ENCODE assay signal across 8 cellular contexts in genomic region chr13:48233097-48233885, GRCh38. TPM values are rescaled to one million over a fixed set of nuclear protein-coding genes. Genes with fewer than 3 reads are reported as not detected.
DNase-seq lines count a peak whose midpoint lies in the region; ATAC-seq and TF ChIP-seq lines count a peak whose summit lies in the region.

ITM2B (plus strand) TSS chr13:48233206; CDS start chr13:48233361, 155 bp downstream.

- peak; percentile 38 to 96 (median 90) for TF ChIP-seq POLR2A in upper lobe of left lung (IDR thresholded peaks at IDR 0.05)

- DNase-seq in DND-41 (peak; percentile 80), KBM-7 (peak; percentile 80), SKM-1 (lab: John Stamatoyannopoulos, UW; ENCODE audit: unreplicated experiment) (peak; percentile 25), Right ventricle myocardium superior (peak; percentile 90), upper lobe of left lung (peak; percentile 85 to 94)
- DNase-seq in activated naive CD8-positive, alpha-beta T cell treated with anti-CD3 and anti-CD28 coated beads, Interleukin-2, amount 10 ng/mL, durations not matched to agents 7 days and 5 days: peak; percentile 81

- H2AFZ ChIP-seq in DND-41 (ENCODE audit: low read depth, low read length) (peak within 1 kb of the TSS; percentile 81), parathyroid adenoma (peak within 1 kb of the TSS; percentile 91)

- in situ Hi-C loops in KBM-7 (cut with MboI; ENCODE audit: low pct_unique_long_range_greater_than_20kb, low sequenced_read_pairs): no loop called here

- TF ChIP-seq EP300 in upper lobe of left lung (IDR thresholded peaks at IDR 0.05): no peak

- TF ChIP-seq CTCF in DND-41 (IDR thresholded peaks at IDR 0.05; ENCODE audit: borderline replicate concordance, extremely low read depth, low read length, poor library complexity, severe bottlenecking): peak; percentile 75
- no peak for TF ChIP-seq CTCF in parathyroid adenoma (IDR thresholded peaks at IDR 0.05)
- peak in 4 of 6 experiments; percentile 46 to 70 (median 65) for TF ChIP-seq CTCF in upper lobe of left lung (IDR thresholded peaks at IDR 0.05)

- H3K4me3 ChIP-seq in DND-41 (ENCODE audit: low read depth in 1 of 2, low read length in 2 of 2) (peak within 1 kb of the TSS; percentile 70 to 85), parathyroid adenoma (ENCODE audit: low read depth, low read length) (peak within 1 kb of the TSS; percentile 94), upper lobe of left lung (peak within 1 kb of the TSS; percentile 42 to 95 (median 91))

- H3K27ac Mint-ChIP-seq in activated naive CD8-positive, alpha-beta T cell treated with anti-CD3 and anti-CD28 coated beads, Interleukin-2, amount 10 ng/mL, durations not matched to agents 7 days and 5 days: peak within 1 kb of the TSS; percentile 90

- peaks cover 16% of the 10 kb centered on the region for H4K20me1 ChIP-seq in DND-41 (ENCODE audit: insufficient read depth, low read length)

- H3K4me1 Mint-ChIP-seq in activated naive CD8-positive, alpha-beta T cell treated with anti-CD3 and anti-CD28 coated beads, Interleukin-2, amount 10 ng/mL, durations not matched to agents 7 days and 5 days: peaks cover 44% of the 10 kb centered on the region

- no peaks in the 10 kb centered on the region for H3K9me3 ChIP-seq in DND-41 (ENCODE audit: insufficient read depth, low read length, severe bottlenecking)
- H3K9me3 ChIP-seq in parathyroid adenoma (ENCODE audit: control insufficient read depth, low read length): no peaks in the 10 kb centered on the region
- no peaks in the 10 kb centered on the region for H3K9me3 ChIP-seq in upper lobe of left lung

- H3K27ac ChIP-seq in DND-41 (ENCODE audit: low read length) (peak within 1 kb of the TSS; percentile 92), parathyroid adenoma (peak within 1 kb of the TSS; percentile 94), upper lobe of left lung (peak within 1 kb of the TSS; percentile 98 to 100 (median 100))

- 0% methylated on average over 10 to 41 of the region's 87 CpGs for WGBS in upper lobe of left lung, 2 donors

- H3K9ac ChIP-seq in DND-41 (ENCODE audit: low read depth, low read length): peak within 1 kb of the TSS; percentile 99
- peak within 1 kb of the TSS; percentile 97 for H3K9ac ChIP-seq in parathyroid adenoma

- peaks cover 57% of the 10 kb centered on the region for H3K79me2 ChIP-seq in DND-41 (ENCODE audit: insufficient read depth, low read length)
- H3K79me2 ChIP-seq in parathyroid adenoma: no peaks in the 10 kb centered on the region

- peak within 1 kb of the TSS; percentile 90 for H3K4me3 Mint-ChIP-seq in activated naive CD8-positive, alpha-beta T cell treated with anti-CD3 and anti-CD28 coated beads, Interleukin-2, amount 10 ng/mL, durations not matched to agents 7 days and 5 days

- peak within 1 kb of the TSS; percentile 93 for H3K4me2 ChIP-seq in DND-41 (ENCODE audit: insufficient read depth, low read length)
- H3K4me2 ChIP-seq in parathyroid adenoma (ENCODE audit: low read length): peak within 1 kb of the TSS; percentile 86

- H3K9me3 Mint-ChIP-seq in activated naive CD8-positive, alpha-beta T cell treated with anti-CD3 and anti-CD28 coated beads, Interleukin-2, amount 10 ng/mL, durations not matched to agents 7 days and 5 days: no peaks in the 10 kb centered on the region

- ATAC-seq in DND-41 (ENCODE audit: insufficient read depth, low read depth) (peak; percentile 86), GM21528 (IDR thresholded peaks at IDR 0.05; ENCODE audit: low FRiP score, unreplicated experiment) (peak; percentile 68), Right ventricle myocardium superior (ENCODE audit: poor library complexity) (peak; percentile 89), upper lobe of left lung (ENCODE audit: low FRiP score in 2 of 2) (peak; percentile 89 to 95)
- ATAC-seq in activated naive CD8-positive, alpha-beta T cell treated with anti-CD3 and anti-CD28 coated beads, Interleukin-2, amount 10 ng/mL, durations not matched to agents 7 days and 5 days (ENCODE audit: low read depth): peak; percentile 74

- peaks cover 26% of the 10 kb centered on the region for H3K36me3 ChIP-seq in DND-41 (ENCODE audit: insufficient read depth, low read length)
- H3K36me3 ChIP-seq in parathyroid adenoma (ENCODE audit: control insufficient read depth, insufficient read depth, low read length): no peaks in the 10 kb centered on the region
- no peaks in the 10 kb centered on the region for H3K36me3 ChIP-seq in upper lobe of left lung

- H3K4me1 ChIP-seq in DND-41 (ENCODE audit: insufficient read depth, low read length): peaks cover 48% of the 10 kb centered on the region
- H3K4me1 ChIP-seq in parathyroid adenoma: peaks cover 4% of the 10 kb centered on the region
- peaks cover 31 to 41% (median 39%) of the 10 kb centered on the region in 4 donors for H3K4me1 ChIP-seq in upper lobe of left lung

- H3K27me3 Mint-ChIP-seq in activated naive CD8-positive, alpha-beta T cell treated with anti-CD3 and anti-CD28 coated beads, Interleukin-2, amount 10 ng/mL, durations not matched to agents 7 days and 5 days: no peaks in the 10 kb centered on the region

- H3K27me3 ChIP-seq in DND-41 (ENCODE audit: insufficient read depth, low read length, poor library complexity) (no peaks in the 10 kb centered on the region), parathyroid adenoma (ENCODE audit: control insufficient read depth, insufficient read depth, low read length) (no peaks in the 10 kb centered on the region), upper lobe of left lung (no peaks in the 10 kb centered on the region)

- peaks cover 19% of the 10 kb centered on the region for H3K36me3 Mint-ChIP-seq in activated naive CD8-positive, alpha-beta T cell treated with anti-CD3 and anti-CD28 coated beads, Interleukin-2, amount 10 ng/mL, durations not matched to agents 7 days and 5 days

- intact Hi-C loops in Right ventricle myocardium superior (cut with DNase I): loop anchor here (5.0 to 10.0 kb wide), 2 partner anchors 72 to 106 kb away; partner anchors contain the start of gene RB1

- POLR2A ChIA-PET in activated naive CD8-positive, alpha-beta T cell treated with anti-CD3 and anti-CD28 coated beads, Interleukin-2, amount 10 ng/mL, durations not matched to agents 7 days and 5 days (lab: Charles Lee): interaction anchor here (0.7 to 3.8 kb wide), 16 partner anchors 9 to 139 kb away, joined by 3 to 39 read pairs (median 4); partner anchors contain the start of genes MED4 and RB1

RNA-seq across cellular contexts. Expression of gene ITM2B, which starts in this region (rescaled TPM):
- 100 to 1,000 TPM; 385 to 429 TPM for total RNA-seq in activated naive CD8-positive, alpha-beta T cell treated with anti-CD3 and anti-CD28 coated beads, Interleukin-2, amount 10 ng/mL, durations not matched to agents 7 days and 5 days
- total RNA-seq in Right ventricle myocardium superior (516 TPM), upper lobe of left lung (100 to 1,000 TPM in 5 of 6 donors, 10 to 100 TPM in 1; 90.1 to 854 (median 640) TPM)

Comparison
In these comparisons a context has a peak if more than half of its experiments do, and no peak if none do; other contexts are left out.
1. Peak in every context shown above with its lines: DNase-seq, ATAC-seq, H3K4me3 ChIP-seq and H3K27ac ChIP-seq.
2. DNase-seq: peak in every context shown above with its lines; median percentile 90 in Right ventricle myocardium superior; 90 in upper lobe of left lung; 81 in activated naive CD8-positive, alpha-beta T cell treated with anti-CD3 and anti-CD28 coated beads, Interleukin-2, amount 10 ng/mL, durations not matched to agents 7 days and 5 days; 80 in DND-41; 80 in KBM-7; 25 in SKM-1.